1 cellular context compared by ENCODE assay signal in genomic region chr13:33116321-33117010, GRCh38.
TF ChIP-seq lines count a peak whose summit lies in the region.

No MANE protein-coding gene starts in this region.

TF ChIP-seq in HepG2, 621 proteins besides CTCF, POLR2A, EP300 and RAD21 (continued from another document):
- TF ChIP-seq ARID5B (CRISPR knock-in tag; IDR thresholded peaks at IDR 0.05) (peak; percentile 80), RCOR2 (CRISPR knock-in tag; IDR thresholded peaks at IDR 0.05) (0 out of 2 replicates have a peak, but pooled peaks have one; percentile 23), ATAD3A (CRISPR knock-in tag; IDR thresholded peaks at IDR 0.05) (no peak), MAFF (IDR thresholded peaks at IDR 0.05; ENCODE audit: low read depth, low read length) (peak; percentile 55), ZNF562 (CRISPR knock-in tag; IDR thresholded peaks at IDR 0.05; ENCODE audit: borderline replicate concordance) (no peak), SOX13 (IDR thresholded peaks at IDR 0.05) (no peak), SOX13 (CRISPR knock-in tag; conservative IDR thresholded peaks at IDR 0.05 in 1 of 2, IDR thresholded peaks at IDR 0.05 in 1 of 2) (peak in 1 of 2 experiments; percentile 36; a peak in 1 of 4 replicates), ISL2 (CRISPR knock-in tag; IDR thresholded peaks at IDR 0.05) (peak; percentile 54; the same call in 1 of the 2 replicates), ZNF205 (CRISPR knock-in tag; IDR thresholded peaks at IDR 0.05) (0 out of 2 replicates have a peak, but pooled peaks have one; percentile 41), CREM (IDR thresholded peaks at IDR 0.05) (peak; percentile 50; the same call in 1 of the 2 replicates), CREM (CRISPR knock-in tag; IDR thresholded peaks at IDR 0.05) (no peak), TCF7 (IDR thresholded peaks at IDR 0.05; ENCODE audit: low read depth) (peak; percentile 85), BCL6 (CRISPR knock-in tag; IDR thresholded peaks at IDR 0.05) (peak; percentile 59), ZBTB44 (CRISPR knock-in tag; IDR thresholded peaks at IDR 0.05) (no peak), ZNF274 (CRISPR knock-in tag; IDR thresholded peaks at IDR 0.05) (no peak), MAFK (conservative IDR thresholded peaks at IDR 0.05 in 1 of 2, IDR thresholded peaks at IDR 0.05 in 1 of 2; ENCODE audit: low read length in 2 of 2) (peak; percentile 44 to 72), HMG20A (CRISPR knock-in tag; IDR thresholded peaks at IDR 0.05; ENCODE audit: borderline replicate concordance) (peak; percentile 74; the same call in 1 of the 2 replicates), KAT8 (CRISPR knock-in tag; IDR thresholded peaks at IDR 0.05) (0 out of 2 replicates have a peak, but pooled peaks have one; percentile 25), RERE (CRISPR knock-in tag; IDR thresholded peaks at IDR 0.05; ENCODE audit: low read depth) (no peak), IRX3 (CRISPR knock-in tag; IDR thresholded peaks at IDR 0.05; ENCODE audit: borderline replicate concordance, low read depth) (no peak), TCF7L2 (IDR thresholded peaks at IDR 0.05; ENCODE audit: low read depth, low read length) (peak; percentile 30; the same call in 1 of the 2 replicates), ZNF574 (CRISPR knock-in tag; IDR thresholded peaks at IDR 0.05) (no peak), TFE3 (CRISPR knock-in tag; IDR thresholded peaks at IDR 0.05) (peak; percentile 60; the same call in 1 of the 2 replicates), PREB (CRISPR knock-in tag; IDR thresholded peaks at IDR 0.05) (no peak), ZNF557 (CRISPR knock-in tag; IDR thresholded peaks at IDR 0.05) (no peak), ZSCAN30 (CRISPR knock-in tag; IDR thresholded peaks at IDR 0.05) (0 out of 2 replicates have a peak, but pooled peaks have one; percentile 45), ZNF644 (CRISPR knock-in tag; IDR thresholded peaks at IDR 0.05; ENCODE audit: low read depth) (0 out of 2 replicates have a peak, but pooled peaks have one; percentile 54), PHB2 (IDR thresholded peaks at IDR 0.05; ENCODE audit: partially characterized antibody) (no peak), ETV5 (CRISPR knock-in tag; IDR thresholded peaks at IDR 0.05; ENCODE audit: borderline replicate concordance) (no peak), FOSL2 (CRISPR knock-in tag; IDR thresholded peaks at IDR 0.05) (peak; percentile 81), NCOA2 (CRISPR knock-in tag; IDR thresholded peaks at IDR 0.05) (peak; percentile 45), RARA (CRISPR knock-in tag; IDR thresholded peaks at IDR 0.05) (0 out of 2 replicates have a peak, but pooled peaks have one; percentile 24), PAXIP1 (CRISPR knock-in tag; conservative IDR thresholded peaks at IDR 0.05) (0 out of 2 replicates have a peak, but pooled peaks have one; percentile 29), GATAD2A (CRISPR knock-in tag; IDR thresholded peaks at IDR 0.05) (peak; percentile 65), KLF11 (CRISPR knock-in tag; IDR thresholded peaks at IDR 0.05) (no peak), CHD2 (IDR thresholded peaks at IDR 0.05; ENCODE audit: low read depth, low read length) (no peak), HNRNPL (IDR thresholded peaks at IDR 0.05; ENCODE audit: low read depth, low read length) (0 out of 2 replicates have a peak, but pooled peaks have one; percentile 36), FOXA3 (CRISPR knock-in tag; IDR thresholded peaks at IDR 0.05) (peak; percentile 42)
